8 cellular contexts compared by ENCODE assay signal in genomic region chr3:15427981-15428380, GRCh38. TPM values are rescaled to one million over a fixed set of nuclear protein-coding genes. Genes with fewer than 3 reads are reported as not detected.
DNase-seq lines count a peak whose midpoint lies in the region; ATAC-seq lines count a peak whose summit lies in the region.

No MANE protein-coding gene starts in this region.

- H3K27ac ChIP-seq in HUES64 (ENCODE audit: low read depth, low read length) (no peak overlapping the region), iPS-18a (ENCODE audit: low read length) (no peak overlapping the region)

- H3K4me1 ChIP-seq in HUES64 (ENCODE audit: insufficient read depth, low read length): peaks cover 8% of the 10 kb centered on the region; the same call in 1 of the 2 replicates
- peaks cover 3% of the 10 kb centered on the region for H3K4me1 ChIP-seq in iPS-18a (ENCODE audit: control insufficient read depth, low read depth, low read length)

- H3K4me1 Mint-ChIP-seq in stimulated activated naive B cell treated with anti-CD40 and anti-IgM and Interleukin-4, amounts not matched to agents 10 μg/mL and 1 μg/mL and 100 μg/mL, for 72 hours: peaks cover 28 to 56% of the 10 kb centered on the region in 2 donors

- no peak for DNase-seq in activated naive CD4-positive, alpha-beta T cell treated with anti-CD3 and anti-CD28 coated beads, Interleukin-2, amount 50 U/mL, for 72 hours (ENCODE audit: low spot score in 2 of 2)
- DNase-seq in stimulated activated naive B cell treated with anti-CD40 and anti-IgM and Interleukin-4, amounts not matched to agents 10 μg/mL and 1 μg/mL and 100 μg/mL, for 72 hours: no peak
- no peak for DNase-seq in ureter (ENCODE audit: low spot score)
- no peak for DNase-seq in NCI-H2029 treated with DMSO at 0.1 percent for 48 hours (lab: John Stamatoyannopoulos, UW)
- no peak for DNase-seq in KG1 (lab: John Stamatoyannopoulos, UW)

- ATAC-seq in activated naive CD4-positive, alpha-beta T cell treated with anti-CD3 and anti-CD28 coated beads, Interleukin-2, amount 50 U/mL, for 72 hours: no peak
- ATAC-seq in stimulated activated naive B cell treated with anti-CD40 and anti-IgM and Interleukin-4, amounts not matched to agents 10 μg/mL and 1 μg/mL and 100 μg/mL, for 72 hours (replicated peaks): no peak
- no peak for ATAC-seq in GM19023 (IDR thresholded peaks at IDR 0.05; ENCODE audit: unreplicated experiment)

- H3K9me3 ChIP-seq in HUES64 (ENCODE audit: insufficient read depth, low read depth, low read length): no peaks in the 10 kb centered on the region
- H3K9me3 ChIP-seq in iPS-18a (ENCODE audit: control insufficient read depth, low read depth, low read length): no peaks in the 10 kb centered on the region

- H3K27me3 ChIP-seq in HUES64 (ENCODE audit: insufficient read depth, low read length) (no peaks in the 10 kb centered on the region), iPS-18a (ENCODE audit: control insufficient read depth, insufficient read depth, low read length) (no peaks in the 10 kb centered on the region)

- 1% methylated on average over 11 of the region's 11 CpGs for WGBS in HUES64

- H3K27ac Mint-ChIP-seq in activated naive CD4-positive, alpha-beta T cell treated with anti-CD3 and anti-CD28 coated beads, Interleukin-2, amount 50 U/mL, for 72 hours: peak overlapping the region; percentile 99 to 100
- H3K27ac Mint-ChIP-seq in stimulated activated naive B cell treated with anti-CD40 and anti-IgM and Interleukin-4, amounts not matched to agents 10 μg/mL and 1 μg/mL and 100 μg/mL, for 72 hours: peak overlapping the region; percentile 99

- H3K9ac ChIP-seq in HUES64 (ENCODE audit: low read depth, low read length): peak overlapping the region; percentile 95
- H3K9ac ChIP-seq in iPS-18a (ENCODE audit: low read length): peak overlapping the region; percentile 68

- peak overlapping the region; percentile 96 for H3K4me3 Mint-ChIP-seq in stimulated activated naive B cell treated with anti-CD40 and anti-IgM and Interleukin-4, amounts not matched to agents 10 μg/mL and 1 μg/mL and 100 μg/mL, for 72 hours

- no peaks in the 10 kb centered on the region for H3K27me3 Mint-ChIP-seq in stimulated activated naive B cell treated with anti-CD40 and anti-IgM and Interleukin-4, amounts not matched to agents 10 μg/mL and 1 μg/mL and 100 μg/mL, for 72 hours

- H3K36me3 ChIP-seq in HUES64 (ENCODE audit: insufficient read depth, low read length) (peaks cover 63% of the 10 kb centered on the region), iPS-18a (ENCODE audit: control insufficient read depth, low read depth, low read length) (peaks cover 24% of the 10 kb centered on the region)

- peaks cover 0 to 7% of the 10 kb centered on the region in 2 donors for H3K9me3 Mint-ChIP-seq in activated naive CD4-positive, alpha-beta T cell treated with anti-CD3 and anti-CD28 coated beads, Interleukin-2, amount 50 U/mL, for 72 hours
- no peaks in the 10 kb centered on the region for H3K9me3 Mint-ChIP-seq in stimulated activated naive B cell treated with anti-CD40 and anti-IgM and Interleukin-4, amounts not matched to agents 10 μg/mL and 1 μg/mL and 100 μg/mL, for 72 hours

- H3K36me3 Mint-ChIP-seq in activated naive CD4-positive, alpha-beta T cell treated with anti-CD3 and anti-CD28 coated beads, Interleukin-2, amount 50 U/mL, for 72 hours: peaks cover 28 to 48% of the 10 kb centered on the region in 2 donors
- H3K36me3 Mint-ChIP-seq in stimulated activated naive B cell treated with anti-CD40 and anti-IgM and Interleukin-4, amounts not matched to agents 10 μg/mL and 1 μg/mL and 100 μg/mL, for 72 hours: peaks cover 15 to 32% of the 10 kb centered on the region in 2 donors

- H3K4me3 ChIP-seq in HUES64 (ENCODE audit: low read length) (peak overlapping the region; percentile 98), iPS-18a (ENCODE audit: low read length) (peak overlapping the region; percentile 91)

RNA-seq across cellular contexts. Expression of gene EAF1, which starts 0.6 kb away (rescaled TPM):
- polyA plus RNA-seq in HUES64 (2013, experiment 1 of 2): 22.1 TPM
- polyA plus RNA-seq in HUES64 (2013, experiment 2 of 2): 25.7 TPM
- total RNA-seq in activated naive CD4-positive, alpha-beta T cell treated with anti-CD3 and anti-CD28 coated beads, Interleukin-2, amount 50 U/mL, for 72 hours: 10 to 100 TPM; 24.1 to 28.9 TPM
- total RNA-seq in ureter: 14.1 TPM

RNA-seq across cellular contexts. Expression of gene METTL6, which starts 0.6 kb away (rescaled TPM):
- polyA plus RNA-seq in HUES64 (2013, experiment 1 of 2): 17.0 TPM
- 16.5 TPM for polyA plus RNA-seq in HUES64 (2013, experiment 2 of 2)
- 10 to 100 TPM; 17.6 to 20.3 TPM for total RNA-seq in activated naive CD4-positive, alpha-beta T cell treated with anti-CD3 and anti-CD28 coated beads, Interleukin-2, amount 50 U/mL, for 72 hours
- total RNA-seq in ureter: 19.3 TPM
